ENCODE assay signal across 9 cellular contexts in genomic region chr1:67489643-67490042, GRCh38. TPM values are rescaled to one million over a fixed set of nuclear protein-coding genes. Genes with fewer than 3 reads are reported as not detected.
DNase-seq lines count a peak whose midpoint lies in the region; ATAC-seq, FAIRE-seq and TF ChIP-seq lines count a peak whose summit lies in the region.
"Had no signal": no experiment of that assay in that cellular context is flagged by ENCODE, and none has a peak within 500 bp of the region (broad histone marks: within the 10 kb centered on the region; RNA-seq: fewer than 3 reads in every experiment).

No MANE protein-coding gene starts in this region.

- H3K4me1 ChIP-seq in OCI-LY7 (ENCODE audit: insufficient read depth, low read length, poor library complexity, severe bottlenecking) (no peaks in the 10 kb centered on the region), gastroesophageal sphincter (no peaks in the 10 kb centered on the region)

- H3K4me3 ChIP-seq in OCI-LY7 (ENCODE audit: low read depth, low read length, poor library complexity, severe bottlenecking) (no peak overlapping the region), gastroesophageal sphincter (no peak overlapping the region)

- H4K20me1 ChIP-seq in OCI-LY7 (ENCODE audit: insufficient read depth, low read length), result no peaks in the 10 kb centered on the region

- H3K9me2 ChIP-seq in OCI-LY7 (ENCODE audit: insufficient read depth, low read length), result no peaks in the 10 kb centered on the region

- CTCF ChIA-PET in OCI-LY7 (lab: Charles Lee; ENCODE audit: unreplicated experiment), result no interaction called here

- intact Hi-C loops in OCI-LY7 (cut with micrococcal nuclease; ENCODE audit: unreplicated experiment), result no loop called here

- H3K27ac Mint-ChIP-seq in stimulated activated effector memory CD8-positive, alpha-beta T cell treated with anti-CD3 and anti-CD28 coated beads, Interleukin-12 subunit alpha, Interleukin-12 subunit beta, amount 100 ng/mL, for 72 hours, result no peak overlapping the region

- no peak overlapping the region for H3K4me2 ChIP-seq in OCI-LY7 (ENCODE audit: low read length)

- no peak overlapping the region for H3K4me3 Mint-ChIP-seq in stimulated activated effector memory CD8-positive, alpha-beta T cell treated with anti-CD3 and anti-CD28 coated beads, Interleukin-12 subunit alpha, Interleukin-12 subunit beta, amount 100 ng/mL, for 72 hours

- no peaks in the 10 kb centered on the region for H3K36me3 ChIP-seq in OCI-LY7 (ENCODE audit: insufficient read depth, low read length)
- H3K36me3 ChIP-seq in gastroesophageal sphincter, result no peaks in the 10 kb centered on the region

- no peaks in the 10 kb centered on the region for H3K27me3 ChIP-seq in gastroesophageal sphincter

- H3K9me3 ChIP-seq in OCI-LY7 (ENCODE audit: low read length) (no peaks in the 10 kb centered on the region), gastroesophageal sphincter (no peaks in the 10 kb centered on the region)

- 29 to 33% methylated on average over 1 of the region's 1 CpG for WGBS in gastroesophageal sphincter (ENCODE audit: low coverage in 1 of 2), 2 donors

- BruUV-seq in OCI-LY7 (replicated peaks; lab: Mats Ljungman, UMichigan), result no TSS peak

- H2AFZ ChIP-seq in OCI-LY7 (ENCODE audit: low read length), result no peak overlapping the region

- no peak for FAIRE-seq in frontal cortex (lab: Jason Lieb, UNC)
- FAIRE-seq: colon had no signal

- no peaks in the 10 kb centered on the region for H3K36me3 Mint-ChIP-seq in stimulated activated effector memory CD8-positive, alpha-beta T cell treated with anti-CD3 and anti-CD28 coated beads, Interleukin-12 subunit alpha, Interleukin-12 subunit beta, amount 100 ng/mL, for 72 hours

- DNase-seq in DMS 273 treated with DMSO at 0.1 percent for 48 hours (lab: John Stamatoyannopoulos, UW) (peak; percentile 53), OCI-LY7 (ENCODE audit: low spot score) (peak; percentile 45), amniotic stem cell (lab: John Stamatoyannopoulos, UW) (no peak), frontal cortex (ENCODE audit: low spot score in 2 of 2) (no peak)
- no peak for DNase-seq in stimulated activated effector memory CD8-positive, alpha-beta T cell treated with anti-CD3 and anti-CD28 coated beads, Interleukin-12 subunit alpha, Interleukin-12 subunit beta, amount 100 ng/mL, for 72 hours (ENCODE audit: low spot score in 2 of 2)

- TF ChIP-seq POLR2A in gastroesophageal sphincter (IDR thresholded peaks at IDR 0.05), result no peak

- POLR2A ChIA-PET in OCI-LY7 (lab: Charles Lee), result interaction anchor here (0.5 kb wide), 1 partner anchor 703 kb away, joined by 4 read pairs; no protein-coding TSS in a partner anchor

- peak; percentile 66 for TF ChIP-seq CTCF in OCI-LY7 (conservative IDR thresholded peaks at IDR 0.05; ENCODE audit: low read length)
- TF ChIP-seq CTCF in gastroesophageal sphincter (IDR thresholded peaks at IDR 0.05), result peak in 3 of 4 experiments; percentile 29 to 36 (median 34)

- ATAC-seq in GM21390 (IDR thresholded peaks at IDR 0.05; ENCODE audit: unreplicated experiment) (peak; percentile 48), gastroesophageal sphincter (peak; percentile 34), GM21825 (IDR thresholded peaks at IDR 0.05; ENCODE audit: unreplicated experiment) (no peak)
- no peak for ATAC-seq in stimulated activated effector memory CD8-positive, alpha-beta T cell treated with anti-CD3 and anti-CD28 coated beads, Interleukin-12 subunit alpha, Interleukin-12 subunit beta, amount 100 ng/mL, for 72 hours

- no peaks in the 10 kb centered on the region for H3K4me1 Mint-ChIP-seq in stimulated activated effector memory CD8-positive, alpha-beta T cell treated with anti-CD3 and anti-CD28 coated beads, Interleukin-12 subunit alpha, Interleukin-12 subunit beta, amount 100 ng/mL, for 72 hours

- H3K27ac ChIP-seq in OCI-LY7 (ENCODE audit: low read depth, low read length, poor library complexity, severe bottlenecking) (no peak overlapping the region), gastroesophageal sphincter (no peak overlapping the region)

- H3K9me3 Mint-ChIP-seq in stimulated activated effector memory CD8-positive, alpha-beta T cell treated with anti-CD3 and anti-CD28 coated beads, Interleukin-12 subunit alpha, Interleukin-12 subunit beta, amount 100 ng/mL, for 72 hours, result no peaks in the 10 kb centered on the region

- no peaks in the 10 kb centered on the region for H3K79me2 ChIP-seq in OCI-LY7 (ENCODE audit: insufficient read depth, low read depth, low read length)

- no peak for TF ChIP-seq EP300 in gastroesophageal sphincter (IDR thresholded peaks at IDR 0.05)

RNA-seq across cellular contexts. Expression of gene SERBP1, which starts 59.4 kb away (rescaled TPM):
- 270 and 443 TPM in 2 replicates for total RNA-seq in OCI-LY7 (2014; rRNA removed; shearing (Covaris generic))
- total RNA-seq in OCI-LY7 (2022) (369 and 410 TPM in 2 replicates), gastroesophageal sphincter (100 to 1,000 TPM; 254 to 263 (median 258) TPM), frontal cortex (152 TPM)

Comparison
In these comparisons a context has a peak if more than half of its experiments do, and no peak if none do; other contexts are left out.
1. DNase-seq: peak in DMS 273 treated with DMSO at 0.1 percent for 48 hours (single experiment) and OCI-LY7 (single experiment); none in stimulated activated effector memory CD8-positive, alpha-beta T cell treated with anti-CD3 and anti-CD28 coated beads, Interleukin-12 subunit alpha, Interleukin-12 subunit beta, amount 100 ng/mL, for 72 hours (0 of 2), amniotic stem cell (single experiment) and frontal cortex (0 of 2).
2. ATAC-seq: peak in GM21390 (single experiment) and gastroesophageal sphincter (single experiment); none in stimulated activated effector memory CD8-positive, alpha-beta T cell treated with anti-CD3 and anti-CD28 coated beads, Interleukin-12 subunit alpha, Interleukin-12 subunit beta, amount 100 ng/mL, for 72 hours (single experiment) and GM21825 (single experiment).